ENCODE assay signal across 8 cellular contexts in genomic region chr19:4969772-4970531, GRCh38.
DNase-seq lines count a peak whose midpoint lies in the region; ATAC-seq and TF ChIP-seq lines count a peak whose summit lies in the region.

No MANE protein-coding gene starts in this region.

- no peak overlapping the region for H3K27ac ChIP-seq in OCI-LY3 (ENCODE audit: low read length)
- H3K27ac ChIP-seq in mucosa of rectum (ENCODE audit: low read depth in 2 of 2, low read length in 2 of 2) = peak overlapping the region in 1 of 2 donors; percentile 40

- no peak overlapping the region for H2AFZ ChIP-seq in OCI-LY3 (ENCODE audit: low read depth, low read length)

- peak; percentile 28 for DNase-seq in activated T-cell treated with anti-CD3 and anti-CD28 coated beads, Interleukin-2, amount 50 U/mL, for 1 hour
- no peak for DNase-seq in activated T-cell treated with anti-CD3 and anti-CD28 coated beads for 4 hours
- DNase-seq in central memory CD4-positive, alpha-beta T cell = peak; percentile 11
- no peak for DNase-seq in NCI-H1092 treated with DMSO at 0.1 percent for 48 hours (lab: John Stamatoyannopoulos, UW)
- DNase-seq in DMS153 treated with DMSO at 0.1 percent for 48 hours (lab: John Stamatoyannopoulos, UW; ENCODE audit: unreplicated experiment) = no peak

- H3K79me2 ChIP-seq in OCI-LY3 (ENCODE audit: low read length) = peaks cover 55% of the 10 kb centered on the region

- H3K4me2 ChIP-seq in OCI-LY3 (ENCODE audit: low read length) = peak overlapping the region; percentile 91

- TF ChIP-seq CTCF in OCI-LY3 (IDR thresholded peaks at IDR 0.05; ENCODE audit: low read depth, low read length) = no peak

- H3K27me3 ChIP-seq in OCI-LY3 (ENCODE audit: low read depth, low read length) (no peaks in the 10 kb centered on the region), mucosa of rectum (ENCODE audit: control insufficient read depth in 2 of 2, insufficient read depth in 2 of 2, low read length in 2 of 2) (no peaks in the 10 kb centered on the region)

- peaks cover 48% of the 10 kb centered on the region for H4K20me1 ChIP-seq in OCI-LY3 (ENCODE audit: insufficient read depth, low read length)

- H3K36me3 ChIP-seq in OCI-LY3 (replicated peaks; ENCODE audit: low read depth, low read length) = peaks cover 11% of the 10 kb centered on the region
- no peaks in the 10 kb centered on the region for H3K36me3 ChIP-seq in mucosa of rectum (ENCODE audit: control insufficient read depth in 2 of 2, insufficient read depth in 2 of 2, low read length in 2 of 2)

- H3K9ac ChIP-seq in OCI-LY3 (ENCODE audit: low read length) (peak overlapping the region; percentile 62), mucosa of rectum (ENCODE audit: low read depth in 1 of 2, low read length in 2 of 2) (peak overlapping the region; percentile 56 to 68)

- H3K9me3 ChIP-seq in OCI-LY3 (ENCODE audit: insufficient read depth, low read length) (no peaks in the 10 kb centered on the region), mucosa of rectum (ENCODE audit: control insufficient read depth in 2 of 2, low read length in 2 of 2) (no peaks in the 10 kb centered on the region)

- H3K4me3 ChIP-seq in OCI-LY3 (ENCODE audit: low read length) = peak overlapping the region; percentile 83
- peak overlapping the region; percentile 56 to 67 for H3K4me3 ChIP-seq in mucosa of rectum (ENCODE audit: low read length in 2 of 2)

- ATAC-seq in HG02642 (IDR thresholded peaks at IDR 0.05; ENCODE audit: poor library complexity, unreplicated experiment) = no peak

- H3K4me1 ChIP-seq in OCI-LY3 (ENCODE audit: low read length) (peaks cover 30% of the 10 kb centered on the region), mucosa of rectum (ENCODE audit: control insufficient read depth in 2 of 2, insufficient read depth in 2 of 2, low read length in 2 of 2) (peaks cover 25 to 29% of the 10 kb centered on the region in 2 donors)

Comparison
In these comparisons a context has a peak if more than half of its experiments do, and no peak if none do; other contexts are left out.
1. DNase-seq: peak in activated T-cell treated with anti-CD3 and anti-CD28 coated beads, Interleukin-2, amount 50 U/mL, for 1 hour (single experiment) and central memory CD4-positive, alpha-beta T cell (single experiment); none in activated T-cell treated with anti-CD3 and anti-CD28 coated beads for 4 hours (single experiment), NCI-H1092 treated with DMSO at 0.1 percent for 48 hours (single experiment) and DMS153 treated with DMSO at 0.1 percent for 48 hours (single experiment).